17 cellular contexts compared by ENCODE assay signal in genomic region chr16:74673876-74674275, GRCh38. TPM values are rescaled to one million over a fixed set of nuclear protein-coding genes. Genes with fewer than 3 reads are reported as not detected.
DNase-seq lines count a peak whose midpoint lies in the region; TF ChIP-seq lines count a peak whose summit lies in the region.
"Had no signal": no experiment of that assay in that cellular context is flagged by ENCODE, and none has a peak within 500 bp of the region (broad histone marks: within the 10 kb centered on the region; RNA-seq: fewer than 3 reads in every experiment).

No MANE protein-coding gene starts in this region.

- DNase-seq in activated naive CD4-positive, alpha-beta T cell treated with Interleukin-2 at 50 U/mL for 16 hours = no peak
- DNase-seq in dermis blood vessel endothelial cell (peak; percentile 14), endothelial cell (ENCODE audit: low spot score) (no peak), DMS79 treated with DMSO at 0.1 percent for 48 hours (lab: John Stamatoyannopoulos, UW) (no peak), CD14-positive monocyte (ENCODE audit: low spot score) (no peak)
- DNase-seq: 8988T; ACHN; C1 segment of cervical spinal cord; CD4-positive, CD25-positive, alpha-beta regulatory T cell; CD8-positive, alpha-beta T cell; DMS 273 treated with DMSO at 0.1 percent for 48 hours; DMS79; GF-D8; H9 had no signal

- H3K9me3 Mint-ChIP-seq in activated naive CD4-positive, alpha-beta T cell treated with anti-CD3 and anti-CD28 coated beads, Interleukin-2, amount 50 U/mL, for 24 hours = no peaks in the 10 kb centered on the region
- H3K9me3 Mint-ChIP-seq in endothelial cell (ENCODE audit: unreplicated experiment) (no peaks in the 10 kb centered on the region), CD14-positive monocyte (no peaks in the 10 kb centered on the region)
- H3K9me3 Mint-ChIP-seq: CD8-positive, alpha-beta T cell; GM23338; H9 had no signal

- no peaks in the 10 kb centered on the region for H3K27me3 Mint-ChIP-seq in activated naive CD4-positive, alpha-beta T cell treated with anti-CD3 and anti-CD28 coated beads, Interleukin-2, amount 50 U/mL, for 24 hours
- H3K27me3 Mint-ChIP-seq in endothelial cell (ENCODE audit: unreplicated experiment) = no peaks in the 10 kb centered on the region
- peaks cover 0 to 1% (median 0%) of the 10 kb centered on the region in 3 donors for H3K27me3 Mint-ChIP-seq in CD14-positive monocyte (ENCODE audit: low read depth in 3 of 3)
- H3K27me3 Mint-ChIP-seq: CD4-positive, CD25-positive, alpha-beta regulatory T cell had no signal

- H3K4me1 Mint-ChIP-seq in activated naive CD4-positive, alpha-beta T cell treated with anti-CD3 and anti-CD28 coated beads, Interleukin-2, amount 50 U/mL, for 24 hours = no peaks in the 10 kb centered on the region
- H3K4me1 Mint-ChIP-seq in endothelial cell (ENCODE audit: unreplicated experiment) (peaks cover 17% of the 10 kb centered on the region), CD14-positive monocyte (no peaks in the 10 kb centered on the region)
- H3K4me1 Mint-ChIP-seq: CD4-positive, CD25-positive, alpha-beta regulatory T cell; GM23338; H9 had no signal

- H3K4me3 Mint-ChIP-seq in activated naive CD4-positive, alpha-beta T cell treated with anti-CD3 and anti-CD28 coated beads, Interleukin-2, amount 50 U/mL, for 24 hours = no peak overlapping the region
- H3K4me3 Mint-ChIP-seq in endothelial cell (ENCODE audit: unreplicated experiment) (peak overlapping the region; percentile 69), CD14-positive monocyte (no peak overlapping the region)
- H3K4me3 Mint-ChIP-seq: CD4-positive, CD25-positive, alpha-beta regulatory T cell; CD8-positive, alpha-beta T cell; GM23338; H9 had no signal

- TF ChIP-seq CTCF in endothelial cell (IDR thresholded peaks at IDR 0.05; ENCODE audit: unreplicated experiment) (no peak), CD14-positive monocyte (IDR thresholded peaks at IDR 0.05) (no peak)

- peak overlapping the region; percentile 9 for H3K27ac Mint-ChIP-seq in activated naive CD4-positive, alpha-beta T cell treated with anti-CD3 and anti-CD28 coated beads, Interleukin-2, amount 50 U/mL, for 24 hours
- H3K27ac Mint-ChIP-seq in endothelial cell (ENCODE audit: unreplicated experiment) = no peak overlapping the region
- peak overlapping the region in 3 of 7 donors; percentile 1 to 41 (median 2) for H3K27ac Mint-ChIP-seq in CD14-positive monocyte
- H3K27ac Mint-ChIP-seq: CD8-positive, alpha-beta T cell; GM23338; H9 had no signal

- intact Hi-C loops in CD14-positive monocyte (cut with micrococcal nuclease) = no loop called here

- peaks cover 22% of the 10 kb centered on the region for H3K36me3 Mint-ChIP-seq in activated naive CD4-positive, alpha-beta T cell treated with anti-CD3 and anti-CD28 coated beads, Interleukin-2, amount 50 U/mL, for 24 hours
- H3K36me3 Mint-ChIP-seq in endothelial cell (ENCODE audit: low read depth, unreplicated experiment) (peaks cover 17% of the 10 kb centered on the region), CD14-positive monocyte (peaks cover 67 to 80% of the 10 kb centered on the region in 2 donors)

RNA-seq across cellular contexts. Expression of gene RFWD3, which starts 7.2 kb away (rescaled TPM):
- total RNA-seq in dermis blood vessel endothelial cell = 19.4 and 32.3 TPM in 2 replicates
- 43.8 TPM for total RNA-seq in endothelial cell (ENCODE audit: unreplicated experiment)
- polyA plus RNA-seq in CD14-positive monocyte = 1 to 10 TPM; 5.0 to 8.4 TPM

RNA-seq across cellular contexts. Expression of gene MLKL, which starts 26.8 kb away (rescaled TPM):
- total RNA-seq in dermis blood vessel endothelial cell (21.8 and 35.3 TPM in 2 replicates), endothelial cell (ENCODE audit: unreplicated experiment) (12.3 TPM)
- 10 to 100 TPM; 33.6 to 37.8 TPM for polyA plus RNA-seq in CD14-positive monocyte
- total RNA-seq: G401 had no signal
